In the genomic region with DNA sequence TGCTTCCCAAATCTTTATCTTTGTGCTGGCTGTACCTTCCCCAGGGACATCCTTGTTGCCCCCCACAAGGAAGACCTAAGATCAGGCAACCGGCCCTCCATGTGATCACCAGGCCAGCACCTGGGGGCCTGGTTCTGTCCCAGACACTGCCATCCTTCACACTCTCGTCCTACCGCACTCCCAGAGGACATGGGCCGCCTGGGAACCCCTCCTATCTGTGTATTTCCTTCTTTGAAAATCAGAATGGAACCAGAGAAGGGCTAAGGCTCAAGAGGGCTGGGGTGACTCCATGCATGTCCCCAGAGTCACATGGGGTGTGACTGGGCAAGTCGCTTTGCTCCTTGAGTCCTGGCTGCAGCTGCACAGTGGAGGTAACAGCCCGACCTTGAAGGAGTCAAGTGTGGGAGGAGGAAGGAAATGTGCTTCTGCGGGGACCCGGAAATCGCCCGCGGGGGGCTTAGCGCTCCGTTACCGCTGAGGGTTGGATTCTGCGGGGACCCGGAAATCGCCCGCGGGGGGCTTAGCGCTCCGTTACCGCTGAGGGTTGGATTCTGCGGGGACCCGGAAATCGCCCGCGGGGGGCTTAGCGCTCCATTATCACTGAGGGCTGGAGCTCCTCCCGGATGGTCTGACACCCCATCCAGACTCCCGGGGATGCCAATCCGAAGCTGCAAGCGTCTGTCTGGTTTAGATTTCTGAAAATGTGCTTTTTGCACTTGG, we compare ENCODE assay signal across 19 cellular contexts.
"Had no signal": no experiment of that assay in that cellular context is flagged by ENCODE, and none has a peak within 500 bp of the region (broad histone marks: within the 10 kb centered on the region; RNA-seq: fewer than 3 reads in every experiment).

No MANE protein-coding gene starts in this region.

- DNase-seq: activated CD4-positive, alpha-beta T cell treated with anti-CD3 and anti-CD28 coated beads for 1 hour; activated naive CD4-positive, alpha-beta T cell treated with Interleukin-2 at 50 U/mL for 16 hours; adrenal gland; dermis blood vessel endothelial cell; effector memory CD4-positive, alpha-beta T cell; esophagus squamous epithelium; kidney glomerular epithelial cell; left ventricle myocardium inferior; occipital lobe; trophoblast cell had no signal

- H3K9me3 ChIP-seq: adrenal gland, esophagus squamous epithelium, suprapubic skin, vagina had no signal

- H3K9me3 Mint-ChIP-seq: activated T-helper 2 cell treated with anti-CD3 and anti-CD28 coated beads, Interferon-gamma antibody, Interleukin-2, Interleukin-4, amounts not matched to agents 10 μg/mL and 5 μg/mL and 100 μg/mL, durations not matched to agents 14 hours and 24 hours and 36 hours; T-helper 1 cell treated with Interleukin-12 subunit alpha and Interleukin-12 subunit beta and Interleukin-4 antibody, amounts not matched to agents 30 μg/mL and 1 μg/mL, for 36 hours had no signal

- H3K4me3 ChIP-seq: adrenal gland, esophagus squamous epithelium, left ventricle myocardium inferior, suprapubic skin, vagina had no signal

- H3K4me1 ChIP-seq: adrenal gland, esophagus squamous epithelium, left ventricle myocardium inferior, suprapubic skin, vagina had no signal

- H3K27me3 ChIP-seq: vagina had no signal

- H3K4me3 Mint-ChIP-seq: memory B cell; nephron; stimulated activated naive CD8-positive, alpha-beta T cell treated with anti-CD3 and anti-CD28 coated beads, Interleukin-15, Interleukin-2, amounts not matched to agents 100 ng/mL and 50 ng/mL, for 24 hours; T-helper 1 cell treated with Interleukin-12 subunit alpha and Interleukin-12 subunit beta and Interleukin-4 antibody, amounts not matched to agents 30 μg/mL and 1 μg/mL, for 36 hours had no signal

- H3K27ac Mint-ChIP-seq: activated T-helper 2 cell treated with anti-CD3 and anti-CD28 coated beads, Interferon-gamma antibody, Interleukin-2, Interleukin-4, amounts not matched to agents 10 μg/mL and 5 μg/mL and 100 μg/mL, durations not matched to agents 14 hours and 24 hours and 36 hours; memory B cell; nephron; progenitor cell of endocrine pancreas; stimulated activated naive CD8-positive, alpha-beta T cell treated with anti-CD3 and anti-CD28 coated beads, Interleukin-15, Interleukin-2, amounts not matched to agents 100 ng/mL and 50 ng/mL, for 24 hours; T-helper 1 cell treated with Interleukin-12 subunit alpha and Interleukin-12 subunit beta and Interleukin-4 antibody, amounts not matched to agents 30 μg/mL and 1 μg/mL, for 36 hours had no signal

- H3K36me3 ChIP-seq: adrenal gland, esophagus squamous epithelium, left ventricle myocardium inferior, suprapubic skin, vagina had no signal

- H3K4me1 Mint-ChIP-seq: memory B cell had no signal

- H3K27ac ChIP-seq: adrenal gland, esophagus squamous epithelium, left ventricle myocardium inferior, suprapubic skin, vagina, VCaP had no signal

- H3K36me3 Mint-ChIP-seq: memory B cell had no signal
